In the genomic region with DNA sequence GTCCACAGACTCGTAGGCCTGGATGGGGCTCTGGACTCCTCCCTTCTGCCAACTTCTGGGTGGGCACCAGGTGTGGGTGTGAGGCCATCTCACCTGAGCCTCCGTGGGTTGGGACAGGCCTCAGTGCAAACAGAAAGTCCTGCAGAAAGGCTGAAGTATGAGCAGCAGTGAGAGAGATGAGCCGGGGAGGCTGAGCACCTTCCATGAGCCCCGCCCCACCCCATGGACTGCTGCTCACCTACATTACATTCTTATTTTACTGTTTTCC, we compare ENCODE assay signal across 23 cellular contexts. TPM values are rescaled to one million over a fixed set of nuclear protein-coding genes. Genes with fewer than 3 reads are reported as not detected.
A peak's percentile ranks its signal among the peaks of the same experiment; 100 is the strongest.
DNase-seq lines count a peak whose midpoint lies in the region; ATAC-seq, FAIRE-seq and TF ChIP-seq lines count a peak whose summit lies in the region.
"Had no signal": no experiment of that assay in that cellular context is flagged by ENCODE, and none has a peak within 500 bp of the region (broad histone marks: within the 10 kb centered on the region; RNA-seq: fewer than 3 reads in every experiment).

No MANE protein-coding gene starts in this region.

- ATAC-seq in HG02571 (IDR thresholded peaks at IDR 0.05; ENCODE audit: unreplicated experiment): no peak
- ATAC-seq: CD8-positive, alpha-beta T cell had no signal

- peaks cover 0 to 24% of the 10 kb centered on the region in 2 donors for H3K4me1 ChIP-seq in ascending aorta
- H3K4me1 ChIP-seq in esophagus muscularis mucosa: peaks cover 44 to 87% (median 66%) of the 10 kb centered on the region in 4 donors
- no peaks in the 10 kb centered on the region for H3K4me1 ChIP-seq in small intestine (ENCODE audit: control insufficient read depth in 2 of 2, insufficient read depth in 1 of 2, low read depth in 1 of 2, low read length in 1 of 2)

- WGBS in esophagus muscularis mucosa: 100% methylated on average over 2 of the region's 4 CpGs
- 57 to 68% (median 58%) methylated on average over 4 of the region's 4 CpGs for WGBS in small intestine, 3 donors

- DNase-seq in activated CD4-positive, alpha-beta memory T cell treated with anti-CD3 and anti-CD28 coated beads for 36 hours: peak; percentile 6
- DNase-seq in activated CD4-positive, alpha-beta memory T cell treated with anti-CD3 and anti-CD28 coated beads, Interleukin-2, amount 10 ng/mL, durations not matched to agents 7 days and 5 days: no peak
- DNase-seq in ascending aorta (ENCODE audit: low spot score in 2 of 2) (no peak), esophagus muscularis mucosa (ENCODE audit: extremely low spot score) (no peak), small intestine (peak; percentile 15), nucleus accumbens (lab: John Stamatoyannopoulos, UW) (no peak), NCI-H146 (lab: John Stamatoyannopoulos, UW) (no peak)
- DNase-seq: ACHN; DND-41; H9; HFFc6; NCI-H1092 treated with DMSO at 0.1 percent for 48 hours; NCI-H1436 treated with DMSO at 0.1 percent for 48 hours; NCI-H2029; NCI-H2227 treated with DMSO at 0.1 percent for 48 hours; NCI-H510A treated with DMSO at 0.1 percent for 48 hours; NCI-H774; NK-92 treated with Interleukin-12 subunit alpha and Interleukin-12 subunit beta, amount 100 ng/mL, for 24 hours had no signal

- no peak overlapping the region for H3K4me3 ChIP-seq in ascending aorta
- H3K4me3 ChIP-seq in esophagus muscularis mucosa: no peak overlapping the region
- H3K4me3 ChIP-seq in small intestine (ENCODE audit: low read depth in 1 of 2, low read length in 2 of 2): no peak overlapping the region
- H3K4me3 ChIP-seq: K562 had no signal

- H3K36me3 ChIP-seq in ascending aorta: no peaks in the 10 kb centered on the region
- H3K36me3 ChIP-seq in esophagus muscularis mucosa: peaks cover 0 to 3% (median 0%) of the 10 kb centered on the region in 4 donors
- H3K36me3 ChIP-seq in small intestine (ENCODE audit: control insufficient read depth in 2 of 2, insufficient read depth in 2 of 2, low read length in 2 of 2): no peaks in the 10 kb centered on the region

- POLR2A ChIA-PET in activated CD4-positive, alpha-beta memory T cell treated with anti-CD3 and anti-CD28 coated beads for 36 hours (lab: Charles Lee): no interaction called here
- POLR2A ChIA-PET in activated CD4-positive, alpha-beta memory T cell treated with anti-CD3 and anti-CD28 coated beads, Interleukin-2, amount 10 ng/mL, durations not matched to agents 7 days and 5 days (lab: Charles Lee): no interaction called here

- H3K36me3 Mint-ChIP-seq in activated CD4-positive, alpha-beta memory T cell treated with anti-CD3 and anti-CD28 coated beads for 36 hours: no peaks in the 10 kb centered on the region
- H3K36me3 Mint-ChIP-seq in activated CD4-positive, alpha-beta memory T cell treated with anti-CD3 and anti-CD28 coated beads, Interleukin-2, amount 10 ng/mL, durations not matched to agents 7 days and 5 days (ENCODE audit: low read depth): no peaks in the 10 kb centered on the region

- no peaks in the 10 kb centered on the region for H3K9me3 Mint-ChIP-seq in activated CD4-positive, alpha-beta memory T cell treated with anti-CD3 and anti-CD28 coated beads for 36 hours
- H3K9me3 Mint-ChIP-seq in activated CD4-positive, alpha-beta memory T cell treated with anti-CD3 and anti-CD28 coated beads, Interleukin-2, amount 10 ng/mL, durations not matched to agents 7 days and 5 days: no peaks in the 10 kb centered on the region
- H3K9me3 Mint-ChIP-seq: CD8-positive, alpha-beta T cell; H9; HFFc6 had no signal

- FAIRE-seq in small intestine (lab: Jason Lieb, UNC): no peak
- FAIRE-seq: GM12891, K562 had no signal

- TF ChIP-seq CTCF in ascending aorta (IDR thresholded peaks at IDR 0.05): no peak
- no peak for TF ChIP-seq CTCF in esophagus muscularis mucosa (IDR thresholded peaks at IDR 0.05)

- no peak overlapping the region for H3K4me3 Mint-ChIP-seq in activated CD4-positive, alpha-beta memory T cell treated with anti-CD3 and anti-CD28 coated beads for 36 hours
- H3K4me3 Mint-ChIP-seq in activated CD4-positive, alpha-beta memory T cell treated with anti-CD3 and anti-CD28 coated beads, Interleukin-2, amount 10 ng/mL, durations not matched to agents 7 days and 5 days: no peak overlapping the region
- H3K4me3 Mint-ChIP-seq: CD8-positive, alpha-beta T cell; H9; HFFc6 had no signal

- no peak for TF ChIP-seq POLR2A in esophagus muscularis mucosa (IDR thresholded peaks at IDR 0.05; ENCODE audit: low read depth)

- H3K27me3 ChIP-seq in ascending aorta (no peaks in the 10 kb centered on the region), esophagus muscularis mucosa (no peaks in the 10 kb centered on the region), small intestine (ENCODE audit: control insufficient read depth in 2 of 2, insufficient read depth in 2 of 2, low read length in 2 of 2) (no peaks in the 10 kb centered on the region)

- CTCF ChIA-PET in activated CD4-positive, alpha-beta memory T cell treated with anti-CD3 and anti-CD28 coated beads for 36 hours (lab: Charles Lee): interaction anchor here (0.7 kb wide), 1 partner anchor 374 kb away, joined by 3 read pairs; no protein-coding TSS in a partner anchor
- CTCF ChIA-PET in activated CD4-positive, alpha-beta memory T cell treated with anti-CD3 and anti-CD28 coated beads, Interleukin-2, amount 10 ng/mL, durations not matched to agents 7 days and 5 days (lab: Charles Lee): no interaction called here

- intact Hi-C loops in activated CD4-positive, alpha-beta memory T cell treated with anti-CD3 and anti-CD28 coated beads for 36 hours (cut with micrococcal nuclease): no loop called here
- intact Hi-C loops in ascending aorta (cut with DNase I) (no loop called here), esophagus muscularis mucosa (cut with DNase I) (no loop called here)

- H3K27me3 Mint-ChIP-seq in activated CD4-positive, alpha-beta memory T cell treated with anti-CD3 and anti-CD28 coated beads for 36 hours: no peaks in the 10 kb centered on the region
- H3K27me3 Mint-ChIP-seq in activated CD4-positive, alpha-beta memory T cell treated with anti-CD3 and anti-CD28 coated beads, Interleukin-2, amount 10 ng/mL, durations not matched to agents 7 days and 5 days: peaks cover 1% of the 10 kb centered on the region

- TF ChIP-seq EP300 in esophagus muscularis mucosa (IDR thresholded peaks at IDR 0.05): no peak

- H3K27ac ChIP-seq in ascending aorta (peak overlapping the region; percentile 48 to 60), esophagus muscularis mucosa (replicated peaks in 1 of 4) (peak overlapping the region in 3 of 4 donors; percentile 69 to 82 (median 72)), small intestine (ENCODE audit: low read depth in 1 of 2, low read length in 1 of 2) (no peak overlapping the region)
- H3K27ac ChIP-seq: 22Rv1 had no signal

- no peaks in the 10 kb centered on the region for H3K9me3 ChIP-seq in ascending aorta
- H3K9me3 ChIP-seq in esophagus muscularis mucosa: no peaks in the 10 kb centered on the region
- H3K9me3 ChIP-seq in small intestine (ENCODE audit: control insufficient read depth, low read depth): no peaks in the 10 kb centered on the region

- H3K4me1 Mint-ChIP-seq in activated CD4-positive, alpha-beta memory T cell treated with anti-CD3 and anti-CD28 coated beads for 36 hours (ENCODE audit: low read depth): no peaks in the 10 kb centered on the region
- no peaks in the 10 kb centered on the region for H3K4me1 Mint-ChIP-seq in activated CD4-positive, alpha-beta memory T cell treated with anti-CD3 and anti-CD28 coated beads, Interleukin-2, amount 10 ng/mL, durations not matched to agents 7 days and 5 days

- no peak overlapping the region for H3K27ac Mint-ChIP-seq in activated CD4-positive, alpha-beta memory T cell treated with anti-CD3 and anti-CD28 coated beads for 36 hours
- H3K27ac Mint-ChIP-seq in activated CD4-positive, alpha-beta memory T cell treated with anti-CD3 and anti-CD28 coated beads, Interleukin-2, amount 10 ng/mL, durations not matched to agents 7 days and 5 days: no peak overlapping the region
- H3K27ac Mint-ChIP-seq: CD8-positive, alpha-beta T cell; H9; HFFc6 had no signal

RNA-seq across cellular contexts. Expression of a gene that starts 15.9 kb away (rescaled TPM):
- 10 to 100 TPM; 28.4 to 30.1 TPM for total RNA-seq in activated CD4-positive, alpha-beta memory T cell treated with anti-CD3 and anti-CD28 coated beads for 36 hours
- 10 to 100 TPM; 19.1 to 22.4 TPM for total RNA-seq in activated CD4-positive, alpha-beta memory T cell treated with anti-CD3 and anti-CD28 coated beads, Interleukin-2, amount 10 ng/mL, durations not matched to agents 7 days and 5 days
- total RNA-seq in ascending aorta (21.0 TPM), esophagus muscularis mucosa (10 to 100 TPM; 20.4 to 40.4 (median 35.3) TPM)
- 1 to 10 TPM; 2.7 to 7.4 (median 6.6) TPM for polyA plus RNA-seq in small intestine
- total RNA-seq: HFFc6, K562 had no signal

Comparison
In these comparisons a context has a peak if more than half of its experiments do, and no peak if none do; other contexts are left out.
1. DNase-seq: peak in activated CD4-positive, alpha-beta memory T cell treated with anti-CD3 and anti-CD28 coated beads for 36 hours (single experiment) and small intestine (single experiment); none in activated CD4-positive, alpha-beta memory T cell treated with anti-CD3 and anti-CD28 coated beads, Interleukin-2, amount 10 ng/mL, durations not matched to agents 7 days and 5 days (single experiment), ascending aorta (0 of 2), esophagus muscularis mucosa (single experiment), nucleus accumbens (0 of 56) and NCI-H146 (single experiment).
2. H3K27ac ChIP-seq: peak in ascending aorta (2 of 2) and esophagus muscularis mucosa (3 of 4); none in small intestine (0 of 2).